Comparison of ENCODE assay signal across 34 cellular contexts in genomic region chr6:169404828-169405227, GRCh38.
"Had no signal": no experiment of that assay in that cellular context is flagged by ENCODE, and none has a peak within 500 bp of the region (broad histone marks: within the 10 kb centered on the region; RNA-seq: fewer than 3 reads in every experiment).

No MANE protein-coding gene starts in this region.

- H3K4me3 ChIP-seq: MG63, PC-9, SJCRH30, SK-N-MC had no signal

- H3K4me2 ChIP-seq: PC-9 had no signal

- H3K27me3 ChIP-seq: MG63, SJCRH30 had no signal

- H2AFZ ChIP-seq: PC-9 had no signal

- H3K36me3 Mint-ChIP-seq: T-cell had no signal

- ATAC-seq: Panc1, Right ventricle myocardium inferior, SK-N-SH treated with all-trans-retinoic acid at 6 μM for 48 hours, T-cell had no signal

- H3K4me1 Mint-ChIP-seq: T-cell had no signal

- H3K27ac Mint-ChIP-seq: T-cell had no signal

- DNase-seq: Kasumi-1, MG63, NCI-H1048, NCI-H1092 treated with DMSO at 0.1 percent for 48 hours, NCI-H1105 treated with DMSO at 0.1 percent for 48 hours, NCI-H1417, NCI-H1436, NCI-H146, NCI-H1694, NCI-H187, NCI-H1930, NCI-H2029 treated with DMSO at 0.1 percent for 48 hours, NCI-H2081 treated with DMSO at 0.1 percent for 48 hours, NCI-H2107, NCI-H2171, NCI-H226, NCI-H446 treated with DMSO at 0.1 percent for 48 hours, NCI-H510A, NCI-H524, NCI-H526, NCI-H69, NCI-H748 treated with DMSO at 0.1 percent for 48 hours, NCI-H82, PC-9, SHP77, SIG-M5, SJCRH30, T-cell had no signal

- H3K9me3 ChIP-seq: MG63, SJCRH30 had no signal

- H3K4me1 ChIP-seq: SJCRH30 had no signal

- H3K27ac ChIP-seq: PC-9, RWPE1, SJCRH30 had no signal

- H3K36me3 ChIP-seq: MG63, SJCRH30 had no signal

- FAIRE-seq: RCC 7860 had no signal

- H3K4me3 Mint-ChIP-seq: T-cell had no signal
